Comparison of ENCODE assay signal across 8 cellular contexts in the genomic region with DNA sequence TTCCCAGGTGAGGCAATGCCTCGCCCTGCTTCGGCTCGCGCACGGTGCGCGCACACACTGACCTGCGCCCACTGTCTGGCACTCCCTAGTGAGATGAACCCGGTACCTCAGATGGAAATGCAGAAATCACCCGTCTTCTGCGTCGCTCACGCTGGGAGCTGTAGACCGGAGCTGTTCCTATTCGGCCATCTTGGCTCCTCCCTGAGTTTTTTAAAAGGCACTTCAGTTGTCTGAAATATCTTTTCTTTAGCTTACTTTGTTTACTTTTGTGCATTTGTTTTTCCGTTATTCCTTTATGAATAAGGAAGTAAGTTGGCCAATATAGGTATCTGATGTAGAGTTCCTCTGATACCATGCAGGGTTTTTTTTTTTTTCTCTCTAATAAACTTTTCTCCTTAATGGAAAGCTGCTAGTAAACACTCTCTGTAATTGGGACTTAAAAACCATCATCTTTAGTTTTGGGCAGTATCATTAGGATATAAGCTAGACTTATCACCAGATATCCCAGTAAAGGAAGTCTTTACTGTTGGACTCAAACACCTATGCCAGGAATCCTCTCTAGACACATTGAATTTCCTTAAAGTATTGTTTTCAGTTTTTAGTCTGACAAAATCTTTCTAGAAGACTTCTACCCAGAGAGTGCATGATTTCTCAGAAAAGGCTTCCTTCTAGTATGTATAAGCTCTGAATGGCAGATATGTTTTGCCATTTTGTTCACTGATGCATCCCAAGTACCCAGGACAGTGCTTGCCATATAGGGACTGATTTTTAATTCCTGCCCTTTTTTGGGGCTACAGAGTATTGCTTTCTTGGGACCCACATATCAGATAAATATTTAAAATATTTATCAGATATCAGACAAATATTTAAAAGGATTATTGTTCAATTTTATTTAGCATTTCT. TPM values are rescaled to one million over a fixed set of nuclear protein-coding genes. Genes with fewer than 3 reads are reported as not detected.
DNase-seq lines count a peak whose midpoint lies in the region; ATAC-seq and TF ChIP-seq lines count a peak whose summit lies in the region.

No MANE protein-coding gene starts in this region.

- peaks cover 13% of the 10 kb centered on the region for H3K36me3 Mint-ChIP-seq in activated naive CD4-positive, alpha-beta T cell treated with anti-CD3 and anti-CD28 coated beads, Interleukin-2, amount 10 ng/mL, durations not matched to agents 7 days and 5 days
- H3K36me3 Mint-ChIP-seq in activated naive CD4-positive, alpha-beta T cell treated with anti-CD3 and anti-CD28 coated beads, Interleukin-2, amount 50 U/mL, for 72 hours, result peaks cover 2 to 6% of the 10 kb centered on the region in 2 donors
- H3K36me3 Mint-ChIP-seq in type B pancreatic cell, result peaks cover 5% of the 10 kb centered on the region

- H3K27ac Mint-ChIP-seq in activated naive CD4-positive, alpha-beta T cell treated with anti-CD3 and anti-CD28 coated beads, Interleukin-2, amount 10 ng/mL, durations not matched to agents 7 days and 5 days, result peak overlapping the region; percentile 94
- H3K27ac Mint-ChIP-seq in activated naive CD4-positive, alpha-beta T cell treated with anti-CD3 and anti-CD28 coated beads, Interleukin-2, amount 50 U/mL, for 72 hours, result peak overlapping the region in 1 of 2 donors; percentile 81
- H3K27ac Mint-ChIP-seq in type B pancreatic cell, result peak overlapping the region; percentile 94

- H3K4me1 Mint-ChIP-seq in activated naive CD4-positive, alpha-beta T cell treated with anti-CD3 and anti-CD28 coated beads, Interleukin-2, amount 10 ng/mL, durations not matched to agents 7 days and 5 days, result peaks cover 13% of the 10 kb centered on the region
- H3K4me1 Mint-ChIP-seq in type B pancreatic cell (ENCODE audit: unreplicated experiment), result no peaks in the 10 kb centered on the region

- CTCF ChIA-PET in activated naive CD4-positive, alpha-beta T cell treated with anti-CD3 and anti-CD28 coated beads, Interleukin-2, amount 10 ng/mL, durations not matched to agents 7 days and 5 days (lab: Charles Lee), result interaction anchor here (0.8 kb wide), 1 partner anchor 261 kb away, joined by 3 read pairs; no protein-coding TSS in a partner anchor

- no peaks in the 10 kb centered on the region for H3K9me3 Mint-ChIP-seq in activated naive CD4-positive, alpha-beta T cell treated with anti-CD3 and anti-CD28 coated beads, Interleukin-2, amount 10 ng/mL, durations not matched to agents 7 days and 5 days
- H3K9me3 Mint-ChIP-seq in activated naive CD4-positive, alpha-beta T cell treated with anti-CD3 and anti-CD28 coated beads, Interleukin-2, amount 50 U/mL, for 72 hours, result no peaks in the 10 kb centered on the region
- no peaks in the 10 kb centered on the region for H3K9me3 Mint-ChIP-seq in type B pancreatic cell

- H3K27me3 Mint-ChIP-seq in activated naive CD4-positive, alpha-beta T cell treated with anti-CD3 and anti-CD28 coated beads, Interleukin-2, amount 10 ng/mL, durations not matched to agents 7 days and 5 days, result no peaks in the 10 kb centered on the region
- no peaks in the 10 kb centered on the region for H3K27me3 Mint-ChIP-seq in type B pancreatic cell

- peak; percentile 11 to 14 for ATAC-seq in activated naive CD4-positive, alpha-beta T cell treated with anti-CD3 and anti-CD28 coated beads, Interleukin-2, amount 50 U/mL, for 72 hours
- ATAC-seq in left lobe of liver, result peak; percentile 18
- ATAC-seq in HG03565 (IDR thresholded peaks at IDR 0.05; ENCODE audit: unreplicated experiment), result no peak
- no peak for ATAC-seq in GM21528 (IDR thresholded peaks at IDR 0.05; ENCODE audit: low FRiP score, unreplicated experiment)
- no peak for ATAC-seq in GM21737 (IDR thresholded peaks at IDR 0.05; ENCODE audit: unreplicated experiment)

- TF ChIP-seq CTCF in type B pancreatic cell (conservative IDR thresholded peaks at IDR 0.05), result no peak

- DNase-seq in activated naive CD4-positive, alpha-beta T cell treated with anti-CD3 and anti-CD28 coated beads, Interleukin-2, amount 10 ng/mL, durations not matched to agents 7 days and 5 days, result no peak
- no peak for DNase-seq in activated naive CD4-positive, alpha-beta T cell treated with Interleukin-2 at 50 U/mL for 16 hours
- no peak for DNase-seq in activated naive CD4-positive, alpha-beta T cell treated with anti-CD3 and anti-CD28 coated beads, Interleukin-2, amount 50 U/mL, for 72 hours (ENCODE audit: low spot score in 2 of 2)
- no peak for DNase-seq in left lobe of liver (ENCODE audit: low spot score)
- DNase-seq in type B pancreatic cell (ENCODE audit: extremely low spot score, unreplicated experiment), result no peak

- H3K4me3 Mint-ChIP-seq in activated naive CD4-positive, alpha-beta T cell treated with anti-CD3 and anti-CD28 coated beads, Interleukin-2, amount 10 ng/mL, durations not matched to agents 7 days and 5 days, result peak overlapping the region; percentile 81
- peak overlapping the region; percentile 93 for H3K4me3 Mint-ChIP-seq in type B pancreatic cell

RNA-seq across cellular contexts. Expression of gene DYSF, which starts 35.8 kb away (rescaled TPM):
- total RNA-seq in activated naive CD4-positive, alpha-beta T cell treated with anti-CD3 and anti-CD28 coated beads, Interleukin-2, amount 50 U/mL, for 72 hours, result under 1 TPM; 0.23 to 0.30 TPM
- total RNA-seq in left lobe of liver (30.0 TPM), type B pancreatic cell (ENCODE audit: low replicate concordance) (1.7 and 4.2 TPM in 2 replicates)

Comparison
In these comparisons a context has a peak if more than half of its experiments do, and no peak if none do; other contexts are left out.
1. ATAC-seq: peak in activated naive CD4-positive, alpha-beta T cell treated with anti-CD3 and anti-CD28 coated beads, Interleukin-2, amount 50 U/mL, for 72 hours (2 of 2) and left lobe of liver (single experiment); none in HG03565 (single experiment), GM21528 (single experiment) and GM21737 (single experiment).